In genomic region chr6:85464722-85465150, GRCh38 we compare ENCODE assay signal across 8 cellular contexts. TPM values are rescaled to one million over a fixed set of nuclear protein-coding genes. Genes with fewer than 3 reads are reported as not detected.
A peak's percentile ranks its signal among the peaks of the same experiment; 100 is the strongest.
DNase-seq lines count a peak whose midpoint lies in the region; ATAC-seq and TF ChIP-seq lines count a peak whose summit lies in the region.

No MANE protein-coding gene starts in this region.

- TF ChIP-seq CTCF in fibroblast of villous mesenchyme (IDR thresholded peaks at IDR 0.05; ENCODE audit: insufficient read depth, low read depth, low read length) (no peak), vagina (IDR thresholded peaks at IDR 0.05) (no peak)

- intact Hi-C loops in right cardiac atrium (cut with DNase I) (no loop called here), cardiac septum (cut with DNase I) (no loop called here), vagina (cut with DNase I) (loop anchor here (10.0 kb wide), 1 partner anchor 700 kb away; the partner anchor contains the start of gene TBX18)

- H3K4me3 ChIP-seq in right cardiac atrium (ENCODE audit: low read length) (no peak overlapping the region), fibroblast of villous mesenchyme (ENCODE audit: low read depth, low read length) (no peak overlapping the region), vagina (no peak overlapping the region)

- H3K27ac ChIP-seq in right cardiac atrium (ENCODE audit: low read length) (no peak overlapping the region), vagina (peak overlapping the region; percentile 45)

- ATAC-seq in right cardiac atrium, result peak; percentile 15 to 78
- ATAC-seq in GM21717 (IDR thresholded peaks at IDR 0.05; ENCODE audit: unreplicated experiment), result no peak

- no peaks in the 10 kb centered on the region for H3K36me3 ChIP-seq in vagina

- H3K27me3 ChIP-seq in right cardiac atrium (ENCODE audit: control insufficient read depth, insufficient read depth) (no peaks in the 10 kb centered on the region), vagina (no peaks in the 10 kb centered on the region)

- no peak for TF ChIP-seq POLR2A in vagina (IDR thresholded peaks at IDR 0.05)

- H3K4me1 ChIP-seq in right cardiac atrium (ENCODE audit: control insufficient read depth, insufficient read depth, low read length) (peaks cover 9% of the 10 kb centered on the region), vagina (peaks cover 54% of the 10 kb centered on the region)

- DNase-seq in right cardiac atrium (no peak), cardiac septum (ENCODE audit: low spot score) (no peak), fibroblast of villous mesenchyme (ENCODE audit: low read depth) (peak; percentile 68), vagina (ENCODE audit: extremely low spot score in 2 of 2) (no peak), NCI-H1092 (lab: John Stamatoyannopoulos, UW) (no peak), NCI-H1436 treated with DMSO at 0.1 percent for 48 hours (lab: John Stamatoyannopoulos, UW) (no peak)
- DNase-seq in activated CD4-positive, alpha-beta T cell treated with anti-CD3 and anti-CD28 coated beads for 48 hours, result peak; percentile 58

- H3K9me3 ChIP-seq in right cardiac atrium (ENCODE audit: control insufficient read depth, low read length) (no peaks in the 10 kb centered on the region), vagina (no peaks in the 10 kb centered on the region)

- 64% methylated on average over 4 of the region's 4 CpGs for WGBS in right cardiac atrium

RNA-seq across cellular contexts. Expression of gene NT5E, which starts 14.9 kb away (rescaled TPM):
- total RNA-seq in right cardiac atrium (10 to 100 TPM in 2 of 4 donors, 1 to 10 TPM in 2; 7.1 to 13.3 (median 9.8) TPM), cardiac septum (5.9 TPM), fibroblast of villous mesenchyme (345 and 593 TPM in 2 replicates), vagina (87.2 TPM)
- 3.6 TPM for polyA plus RNA-seq in right cardiac atrium

Comparison
In these comparisons a context has a peak if more than half of its experiments do, and no peak if none do; other contexts are left out.
1. DNase-seq: peak in activated CD4-positive, alpha-beta T cell treated with anti-CD3 and anti-CD28 coated beads for 48 hours (single experiment) and fibroblast of villous mesenchyme (single experiment); none in right cardiac atrium (0 of 3), cardiac septum (single experiment), vagina (0 of 2), NCI-H1092 (single experiment) and NCI-H1436 treated with DMSO at 0.1 percent for 48 hours (single experiment).